Comparison of ENCODE assay signal across 15 cellular contexts in the genomic region with DNA sequence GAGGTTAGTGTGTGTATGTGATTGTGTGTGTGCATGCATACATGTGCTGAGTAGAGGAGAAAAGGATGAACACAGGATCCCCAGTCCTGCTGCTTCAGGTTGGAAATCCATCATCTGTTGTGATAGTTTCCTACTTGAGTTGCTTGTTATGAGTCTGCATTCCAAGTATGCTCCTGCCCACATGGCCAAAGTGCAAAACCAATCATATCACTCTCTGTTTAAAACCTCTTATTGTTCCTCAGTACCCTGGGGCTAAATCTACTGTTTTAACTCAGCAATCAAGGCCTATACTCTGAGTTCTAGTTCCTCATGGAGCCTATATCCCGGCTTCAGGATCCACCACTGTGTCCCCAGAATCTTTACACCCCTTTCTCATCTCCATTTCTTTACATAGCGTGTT.
DNase-seq lines count a peak whose midpoint lies in the region; ATAC-seq lines count a peak whose summit lies in the region.
"Had no signal": no experiment of that assay in that cellular context is flagged by ENCODE, and none has a peak within 500 bp of the region (broad histone marks: within the 10 kb centered on the region; RNA-seq: fewer than 3 reads in every experiment).

No MANE protein-coding gene starts in this region.

- no peak for ATAC-seq in central memory CD8-positive, alpha-beta T cell (replicated peaks; ENCODE audit: extremely low read depth, poor library complexity, severe bottlenecking)
- ATAC-seq in naive B cell (ENCODE audit: low read depth in 2 of 2), result no peak
- no peak for ATAC-seq in HG02884 (IDR thresholded peaks at IDR 0.05; ENCODE audit: unreplicated experiment)
- ATAC-seq: HCT116 had no signal

- no peaks in the 10 kb centered on the region for H3K36me3 Mint-ChIP-seq in central memory CD8-positive, alpha-beta T cell (ENCODE audit: insufficient read depth)
- peaks cover 0 to 3% of the 10 kb centered on the region in 2 donors for H3K36me3 Mint-ChIP-seq in naive B cell

- no peaks in the 10 kb centered on the region for H3K27me3 Mint-ChIP-seq in central memory CD8-positive, alpha-beta T cell
- no peaks in the 10 kb centered on the region for H3K27me3 Mint-ChIP-seq in naive B cell
- H3K27me3 Mint-ChIP-seq: B cell; CD4-positive, alpha-beta T cell had no signal

- H3K4me1 Mint-ChIP-seq in central memory CD8-positive, alpha-beta T cell, result no peaks in the 10 kb centered on the region
- peaks cover 35 to 72% (median 54%) of the 10 kb centered on the region in 3 donors for H3K4me1 Mint-ChIP-seq in naive B cell

- peak; percentile 43 for DNase-seq in ELR (ENCODE audit: low read depth)
- DNase-seq in M059J (ENCODE audit: low read depth), result peak; percentile 22
- no peak for DNase-seq in central memory CD8-positive, alpha-beta T cell (ENCODE audit: low spot score in 2 of 2)
- DNase-seq in naive B cell, result no peak
- no peak for DNase-seq in KG1 (lab: John Stamatoyannopoulos, UW)
- DNase-seq in NCI-H2029 treated with DMSO at 0.1 percent for 48 hours (lab: John Stamatoyannopoulos, UW), result no peak
- DNase-seq: C1 segment of cervical spinal cord, Calu3, DMS 273 treated with DMSO at 0.1 percent for 48 hours, GDM1, IMR-90 had no signal

- peak overlapping the region; percentile 5 for H3K27ac Mint-ChIP-seq in central memory CD8-positive, alpha-beta T cell (ENCODE audit: low read depth)
- H3K27ac Mint-ChIP-seq in naive B cell, result peak overlapping the region in 5 of 6 donors; percentile 12 to 89 (median 34)
- H3K27ac Mint-ChIP-seq: CD4-positive, alpha-beta T cell had no signal

- H3K4me3 Mint-ChIP-seq in central memory CD8-positive, alpha-beta T cell, result no peak overlapping the region
- H3K4me3 Mint-ChIP-seq in naive B cell, result no peak overlapping the region
- H3K4me3 Mint-ChIP-seq: B cell; CD4-positive, alpha-beta T cell had no signal

- H3K9me3 Mint-ChIP-seq in central memory CD8-positive, alpha-beta T cell, result no peaks in the 10 kb centered on the region
- peaks cover 0 to 4% (median under 1%) of the 10 kb centered on the region in 7 donors for H3K9me3 Mint-ChIP-seq in naive B cell
- H3K9me3 Mint-ChIP-seq: CD4-positive, alpha-beta T cell had no signal

Comparison
In these comparisons a context has a peak if more than half of its experiments do, and no peak if none do; other contexts are left out.
1. DNase-seq: peak in ELR (single experiment) and M059J (single experiment); none in central memory CD8-positive, alpha-beta T cell (0 of 2), naive B cell (single experiment), KG1 (single experiment) and NCI-H2029 treated with DMSO at 0.1 percent for 48 hours (single experiment).